13 cellular contexts compared by ENCODE assay signal in genomic region chr2:180474716-180475115, GRCh38.
"Had no signal": no experiment of that assay in that cellular context is flagged by ENCODE, and none has a peak within 500 bp of the region (broad histone marks: within the 10 kb centered on the region; RNA-seq: fewer than 3 reads in every experiment).

No MANE protein-coding gene starts in this region.

- H3K27ac ChIP-seq: epithelial cell of prostate, testis had no signal

- H3K36me3 Mint-ChIP-seq: WTC11 had no signal

- H3K9me3 Mint-ChIP-seq: activated CD4-positive, alpha-beta T cell treated with anti-CD3 and anti-CD28 coated beads, Interleukin-2, amount 10 ng/mL, durations not matched to agents 24 days and 14 days; activated naive CD4-positive, alpha-beta T cell treated with anti-CD3 and anti-CD28 coated beads for 36 hours; stimulated activated naive CD8-positive, alpha-beta T cell treated with anti-CD3 and anti-CD28 coated beads, Interleukin-15, amount 100 ng/mL, for 72 hours; WTC11 had no signal

- H3K27me3 Mint-ChIP-seq: activated CD4-positive, alpha-beta T cell treated with anti-CD3 and anti-CD28 coated beads, Interleukin-2, amount 10 ng/mL, durations not matched to agents 24 days and 14 days; stimulated activated naive CD8-positive, alpha-beta T cell treated with anti-CD3 and anti-CD28 coated beads, Interleukin-15, amount 100 ng/mL, for 72 hours had no signal

- DNase-seq: activated CD4-positive, alpha-beta T cell treated with anti-CD3 and anti-CD28 coated beads, Interleukin-2, amount 10 ng/mL, durations not matched to agents 24 days and 14 days; activated CD8-positive, alpha-beta memory T cell treated with anti-CD3 and anti-CD28 coated beads for 24 hours; activated naive CD4-positive, alpha-beta T cell treated with anti-CD3 and anti-CD28 coated beads for 36 hours; central memory CD4-positive, alpha-beta T cell; effector memory CD4-positive, alpha-beta T cell; hypothalamus; kidney glomerular epithelial cell; stimulated activated CD4-positive, alpha-beta T cell treated with anti-CD3 and anti-CD28 coated beads, Interleukin-15, amount 100 ng/mL, for 24 hours; stimulated activated CD4-positive, alpha-beta T cell treated with anti-CD3 and anti-CD28 coated beads, Interleukin-4, amount 100 ng/mL, for 4 hours; stimulated activated naive CD8-positive, alpha-beta T cell treated with anti-CD3 and anti-CD28 coated beads, Interleukin-15, amount 100 ng/mL, for 72 hours; testis had no signal

- H3K4me3 ChIP-seq: testis had no signal

- H3K27ac Mint-ChIP-seq: activated CD4-positive, alpha-beta T cell treated with anti-CD3 and anti-CD28 coated beads, Interleukin-2, amount 10 ng/mL, durations not matched to agents 24 days and 14 days; activated naive CD4-positive, alpha-beta T cell treated with anti-CD3 and anti-CD28 coated beads for 36 hours; stimulated activated naive CD8-positive, alpha-beta T cell treated with anti-CD3 and anti-CD28 coated beads, Interleukin-15, amount 100 ng/mL, for 72 hours; WTC11 had no signal

- H3K4me1 Mint-ChIP-seq: activated CD4-positive, alpha-beta T cell treated with anti-CD3 and anti-CD28 coated beads, Interleukin-2, amount 10 ng/mL, durations not matched to agents 24 days and 14 days; stimulated activated naive CD8-positive, alpha-beta T cell treated with anti-CD3 and anti-CD28 coated beads, Interleukin-15, amount 100 ng/mL, for 72 hours; WTC11 had no signal

- H3K4me3 Mint-ChIP-seq: activated CD4-positive, alpha-beta T cell treated with anti-CD3 and anti-CD28 coated beads, Interleukin-2, amount 10 ng/mL, durations not matched to agents 24 days and 14 days; activated naive CD4-positive, alpha-beta T cell treated with anti-CD3 and anti-CD28 coated beads for 36 hours; stimulated activated naive CD8-positive, alpha-beta T cell treated with anti-CD3 and anti-CD28 coated beads, Interleukin-15, amount 100 ng/mL, for 72 hours; WTC11 had no signal

- H3K9me3 ChIP-seq: testis had no signal
